In the genomic region with DNA sequence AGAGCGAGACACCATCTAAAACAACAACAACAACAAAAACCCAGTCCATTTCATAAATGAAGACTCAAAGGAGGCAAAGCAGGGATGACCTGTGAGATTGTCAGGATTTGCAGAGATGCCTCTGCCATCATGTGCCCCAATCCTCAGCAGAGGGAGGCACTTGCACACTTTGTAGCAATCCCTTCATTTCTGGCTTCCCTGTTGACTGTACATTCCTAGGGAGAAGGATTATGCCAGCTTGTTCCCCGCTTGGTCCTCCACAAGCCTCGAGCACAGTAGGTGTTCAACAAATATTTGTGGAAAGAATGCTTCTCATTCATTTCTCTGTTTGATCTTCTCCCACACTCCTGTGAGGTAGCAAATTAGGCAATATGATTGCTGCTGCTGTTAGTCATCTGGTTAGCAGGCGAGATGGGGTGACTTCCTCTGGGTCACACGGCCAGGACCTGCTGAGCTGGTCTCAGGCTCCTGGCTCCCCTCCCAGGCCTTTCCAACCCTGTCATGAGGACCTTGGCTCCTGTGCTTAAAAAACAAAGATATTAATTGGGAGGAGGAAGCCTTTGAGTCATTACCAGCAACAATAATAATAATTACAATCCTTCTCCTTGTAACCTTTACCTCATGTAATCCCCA, we compare ENCODE assay signal across 1 cellular context.
TF ChIP-seq lines count a peak whose summit lies in the region.

No MANE protein-coding gene starts in this region.

TF ChIP-seq in HepG2, 621 proteins besides CTCF, POLR2A, EP300 and RAD21 (continued from another document and continues in another):
- TF ChIP-seq ZNF496 (CRISPR knock-in tag; IDR thresholded peaks at IDR 0.05; ENCODE audit: insufficient replicate concordance) (no peak), PRPF4 (IDR thresholded peaks at IDR 0.05; ENCODE audit: low read depth, low read length, poor library complexity, severe bottlenecking) (no peak), MZF1 (CRISPR knock-in tag; IDR thresholded peaks at IDR 0.05; ENCODE audit: borderline replicate concordance) (no peak), GFI1 (CRISPR knock-in tag; IDR thresholded peaks at IDR 0.05; ENCODE audit: borderline replicate concordance) (peak; percentile 76), FOXA1 (IDR thresholded peaks at IDR 0.05) (peak; percentile 34; the same call in 1 of the 2 replicates), FOXA1 (CRISPR knock-in tag; IDR thresholded peaks at IDR 0.05) (peak; percentile 92), ZNF766 (CRISPR knock-in tag; IDR thresholded peaks at IDR 0.05; ENCODE audit: borderline replicate concordance) (no peak), NR2F2 (IDR thresholded peaks at IDR 0.05; ENCODE audit: borderline replicate concordance, low read depth) (peak; percentile 64; the same call in 1 of the 2 replicates), ZNF768 (CRISPR knock-in tag; IDR thresholded peaks at IDR 0.05) (no peak), HNRNPLL (IDR thresholded peaks at IDR 0.05; ENCODE audit: low read depth, low read length, poor library complexity, severe bottlenecking) (no peak), ZKSCAN1 (IDR thresholded peaks at IDR 0.05; ENCODE audit: low read length) (peak; percentile 100), ZBTB42 (CRISPR knock-in tag; IDR thresholded peaks at IDR 0.05) (no peak), MAFK (conservative IDR thresholded peaks at IDR 0.05 in 1 of 2, IDR thresholded peaks at IDR 0.05 in 1 of 2; ENCODE audit: low read length in 2 of 2) (no peak), GATAD1 (CRISPR knock-in tag; IDR thresholded peaks at IDR 0.05) (peak; percentile 40; the same call in 1 of the 2 replicates), HIVEP1 (CRISPR knock-in tag; IDR thresholded peaks at IDR 0.05) (no peak), ZNF558 (CRISPR knock-in tag; IDR thresholded peaks at IDR 0.05; ENCODE audit: borderline replicate concordance) (no peak), ZNF33B (CRISPR knock-in tag; IDR thresholded peaks at IDR 0.05) (no peak), CENPT (CRISPR knock-in tag; IDR thresholded peaks at IDR 0.05; ENCODE audit: low read depth) (peak; percentile 69; the same call in 1 of the 2 replicates), CBX2 (IDR thresholded peaks at IDR 0.05; ENCODE audit: low read depth, low read length) (no peak), CBX2 (CRISPR knock-in tag; IDR thresholded peaks at IDR 0.05; ENCODE audit: low read depth) (no peak), ZNF432 (CRISPR knock-in tag; IDR thresholded peaks at IDR 0.05; ENCODE audit: borderline replicate concordance) (no peak), SMYD3 (CRISPR knock-in tag; IDR thresholded peaks at IDR 0.05) (no peak), ATF7-NPFF (CRISPR knock-in tag; IDR thresholded peaks at IDR 0.05; ENCODE audit: low read depth) (no peak), ZFP36 (IDR thresholded peaks at IDR 0.05; ENCODE audit: borderline replicate concordance, low read depth, low read length, partially characterized antibody) (no peak), SETDB1 (CRISPR knock-in tag; IDR thresholded peaks at IDR 0.05; ENCODE audit: borderline replicate concordance) (no peak), ZFP62 (CRISPR knock-in tag; IDR thresholded peaks at IDR 0.05) (no peak), NFIC (IDR thresholded peaks at IDR 0.05; ENCODE audit: low read length) (0 out of 2 replicates have a peak, but pooled peaks have one; percentile 55), SOX5 (CRISPR knock-in tag; IDR thresholded peaks at IDR 0.05; ENCODE audit: borderline replicate concordance) (peak; percentile 87), ZNF20 (CRISPR knock-in tag; IDR thresholded peaks at IDR 0.05) (no peak), MTA1 (CRISPR knock-in tag; IDR thresholded peaks at IDR 0.05; ENCODE audit: borderline replicate concordance) (no peak), TARDBP (CRISPR knock-in tag; IDR thresholded peaks at IDR 0.05) (0 out of 2 replicates have a peak, but pooled peaks have one; percentile 58), ZNF878 (CRISPR knock-in tag; IDR thresholded peaks at IDR 0.05) (peak; percentile 44; the same call in 1 of the 2 replicates)
- TF ChIP-seq, protein P1, sequence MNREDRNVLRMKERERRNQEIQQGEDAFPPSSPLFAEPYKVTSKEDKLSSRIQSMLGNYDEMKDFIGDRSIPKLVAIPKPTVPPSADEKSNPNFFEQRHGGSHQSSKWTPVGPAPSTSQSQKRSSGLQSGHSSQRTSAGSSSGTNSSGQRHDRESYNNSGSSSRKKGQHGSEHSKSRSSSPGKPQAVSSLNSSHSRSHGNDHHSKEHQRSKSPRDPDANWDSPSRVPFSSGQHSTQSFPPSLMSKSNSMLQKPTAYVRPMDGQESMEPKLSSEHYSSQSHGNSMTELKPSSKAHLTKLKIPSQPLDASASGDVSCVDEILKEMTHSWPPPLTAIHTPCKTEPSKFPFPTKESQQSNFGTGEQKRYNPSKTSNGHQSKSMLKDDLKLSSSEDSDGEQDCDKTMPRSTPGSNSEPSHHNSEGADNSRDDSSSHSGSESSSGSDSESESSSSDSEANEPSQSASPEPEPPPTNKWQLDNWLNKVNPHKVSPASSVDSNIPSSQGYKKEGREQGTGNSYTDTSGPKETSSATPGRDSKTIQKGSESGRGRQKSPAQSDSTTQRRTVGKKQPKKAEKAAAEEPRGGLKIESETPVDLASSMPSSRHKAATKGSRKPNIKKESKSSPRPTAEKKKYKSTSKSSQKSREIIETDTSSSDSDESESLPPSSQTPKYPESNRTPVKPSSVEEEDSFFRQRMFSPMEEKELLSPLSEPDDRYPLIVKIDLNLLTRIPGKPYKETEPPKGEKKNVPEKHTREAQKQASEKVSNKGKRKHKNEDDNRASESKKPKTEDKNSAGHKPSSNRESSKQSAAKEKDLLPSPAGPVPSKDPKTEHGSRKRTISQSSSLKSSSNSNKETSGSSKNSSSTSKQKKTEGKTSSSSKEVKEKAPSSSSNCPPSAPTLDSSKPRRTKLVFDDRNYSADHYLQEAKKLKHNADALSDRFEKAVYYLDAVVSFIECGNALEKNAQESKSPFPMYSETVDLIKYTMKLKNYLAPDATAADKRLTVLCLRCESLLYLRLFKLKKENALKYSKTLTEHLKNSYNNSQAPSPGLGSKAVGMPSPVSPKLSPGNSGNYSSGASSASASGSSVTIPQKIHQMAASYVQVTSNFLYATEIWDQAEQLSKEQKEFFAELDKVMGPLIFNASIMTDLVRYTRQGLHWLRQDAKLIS (CRISPR knock-in tag; IDR thresholded peaks at IDR 0.05): no peak
- TF ChIP-seq, protein P2, sequence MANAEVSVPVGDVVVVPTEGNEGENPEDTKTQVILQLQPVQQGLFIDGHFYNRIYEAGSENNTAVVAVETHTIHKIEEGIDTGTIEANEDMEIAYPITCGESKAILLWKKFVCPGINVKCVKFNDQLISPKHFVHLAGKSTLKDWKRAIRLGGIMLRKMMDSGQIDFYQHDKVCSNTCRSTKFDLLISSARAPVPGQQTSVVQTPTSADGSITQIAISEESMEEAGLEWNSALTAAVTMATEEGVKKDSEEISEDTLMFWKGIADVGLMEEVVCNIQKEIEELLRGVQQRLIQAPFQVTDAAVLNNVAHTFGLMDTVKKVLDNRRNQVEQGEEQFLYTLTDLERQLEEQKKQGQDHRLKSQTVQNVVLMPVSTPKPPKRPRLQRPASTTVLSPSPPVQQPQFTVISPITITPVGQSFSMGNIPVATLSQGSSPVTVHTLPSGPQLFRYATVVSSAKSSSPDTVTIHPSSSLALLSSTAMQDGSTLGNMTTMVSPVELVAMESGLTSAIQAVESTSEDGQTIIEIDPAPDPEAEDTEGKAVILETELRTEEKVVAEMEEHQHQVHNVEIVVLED (CRISPR knock-in tag; IDR thresholded peaks at IDR 0.05; ENCODE audit: borderline replicate concordance): no peak
- TF ChIP-seq, protein P3, sequence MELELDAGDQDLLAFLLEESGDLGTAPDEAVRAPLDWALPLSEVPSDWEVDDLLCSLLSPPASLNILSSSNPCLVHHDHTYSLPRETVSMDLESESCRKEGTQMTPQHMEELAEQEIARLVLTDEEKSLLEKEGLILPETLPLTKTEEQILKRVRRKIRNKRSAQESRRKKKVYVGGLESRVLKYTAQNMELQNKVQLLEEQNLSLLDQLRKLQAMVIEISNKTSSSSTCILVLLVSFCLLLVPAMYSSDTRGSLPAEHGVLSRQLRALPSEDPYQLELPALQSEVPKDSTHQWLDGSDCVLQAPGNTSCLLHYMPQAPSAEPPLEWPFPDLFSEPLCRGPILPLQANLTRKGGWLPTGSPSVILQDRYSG (CRISPR knock-in tag; IDR thresholded peaks at IDR 0.05): no peak
- TF ChIP-seq, protein P4, sequence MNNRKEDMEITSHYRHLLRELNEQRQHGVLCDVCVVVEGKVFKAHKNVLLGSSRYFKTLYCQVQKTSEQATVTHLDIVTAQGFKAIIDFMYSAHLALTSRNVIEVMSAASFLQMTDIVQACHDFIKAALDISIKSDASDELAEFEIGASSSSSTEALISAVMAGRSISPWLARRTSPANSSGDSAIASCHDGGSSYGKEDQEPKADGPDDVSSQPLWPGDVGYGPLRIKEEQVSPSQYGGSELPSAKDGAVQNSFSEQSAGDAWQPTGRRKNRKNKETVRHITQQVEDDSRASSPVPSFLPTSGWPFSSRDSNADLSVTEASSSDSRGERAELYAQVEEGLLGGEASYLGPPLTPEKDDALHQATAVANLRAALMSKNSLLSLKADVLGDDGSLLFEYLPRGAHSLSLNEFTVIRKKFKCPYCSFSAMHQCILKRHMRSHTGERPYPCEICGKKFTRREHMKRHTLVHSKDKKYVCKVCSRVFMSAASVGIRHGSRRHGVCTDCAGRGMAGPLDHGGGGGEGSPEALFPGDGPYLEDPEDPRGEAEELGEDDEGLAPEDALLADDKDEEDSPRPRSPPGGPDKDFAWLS (CRISPR knock-in tag; IDR thresholded peaks at IDR 0.05; ENCODE audit: borderline replicate concordance): no peak
- TF ChIP-seq, protein P5, sequence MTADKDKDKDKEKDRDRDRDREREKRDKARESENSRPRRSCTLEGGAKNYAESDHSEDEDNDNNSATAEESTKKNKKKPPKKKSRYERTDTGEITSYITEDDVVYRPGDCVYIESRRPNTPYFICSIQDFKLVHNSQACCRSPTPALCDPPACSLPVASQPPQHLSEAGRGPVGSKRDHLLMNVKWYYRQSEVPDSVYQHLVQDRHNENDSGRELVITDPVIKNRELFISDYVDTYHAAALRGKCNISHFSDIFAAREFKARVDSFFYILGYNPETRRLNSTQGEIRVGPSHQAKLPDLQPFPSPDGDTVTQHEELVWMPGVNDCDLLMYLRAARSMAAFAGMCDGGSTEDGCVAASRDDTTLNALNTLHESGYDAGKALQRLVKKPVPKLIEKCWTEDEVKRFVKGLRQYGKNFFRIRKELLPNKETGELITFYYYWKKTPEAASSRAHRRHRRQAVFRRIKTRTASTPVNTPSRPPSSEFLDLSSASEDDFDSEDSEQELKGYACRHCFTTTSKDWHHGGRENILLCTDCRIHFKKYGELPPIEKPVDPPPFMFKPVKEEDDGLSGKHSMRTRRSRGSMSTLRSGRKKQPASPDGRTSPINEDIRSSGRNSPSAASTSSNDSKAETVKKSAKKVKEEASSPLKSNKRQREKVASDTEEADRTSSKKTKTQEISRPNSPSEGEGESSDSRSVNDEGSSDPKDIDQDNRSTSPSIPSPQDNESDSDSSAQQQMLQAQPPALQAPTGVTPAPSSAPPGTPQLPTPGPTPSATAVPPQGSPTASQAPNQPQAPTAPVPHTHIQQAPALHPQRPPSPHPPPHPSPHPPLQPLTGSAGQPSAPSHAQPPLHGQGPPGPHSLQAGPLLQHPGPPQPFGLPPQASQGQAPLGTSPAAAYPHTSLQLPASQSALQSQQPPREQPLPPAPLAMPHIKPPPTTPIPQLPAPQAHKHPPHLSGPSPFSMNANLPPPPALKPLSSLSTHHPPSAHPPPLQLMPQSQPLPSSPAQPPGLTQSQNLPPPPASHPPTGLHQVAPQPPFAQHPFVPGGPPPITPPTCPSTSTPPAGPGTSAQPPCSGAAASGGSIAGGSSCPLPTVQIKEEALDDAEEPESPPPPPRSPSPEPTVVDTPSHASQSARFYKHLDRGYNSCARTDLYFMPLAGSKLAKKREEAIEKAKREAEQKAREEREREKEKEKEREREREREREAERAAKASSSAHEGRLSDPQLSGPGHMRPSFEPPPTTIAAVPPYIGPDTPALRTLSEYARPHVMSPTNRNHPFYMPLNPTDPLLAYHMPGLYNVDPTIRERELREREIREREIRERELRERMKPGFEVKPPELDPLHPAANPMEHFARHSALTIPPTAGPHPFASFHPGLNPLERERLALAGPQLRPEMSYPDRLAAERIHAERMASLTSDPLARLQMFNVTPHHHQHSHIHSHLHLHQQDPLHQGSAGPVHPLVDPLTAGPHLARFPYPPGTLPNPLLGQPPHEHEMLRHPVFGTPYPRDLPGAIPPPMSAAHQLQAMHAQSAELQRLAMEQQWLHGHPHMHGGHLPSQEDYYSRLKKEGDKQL (CRISPR knock-in tag; IDR thresholded peaks at IDR 0.05; ENCODE audit: low read depth): peak; percentile 66; the same call in 1 of the 2 replicates
- TF ChIP-seq, protein P6, sequence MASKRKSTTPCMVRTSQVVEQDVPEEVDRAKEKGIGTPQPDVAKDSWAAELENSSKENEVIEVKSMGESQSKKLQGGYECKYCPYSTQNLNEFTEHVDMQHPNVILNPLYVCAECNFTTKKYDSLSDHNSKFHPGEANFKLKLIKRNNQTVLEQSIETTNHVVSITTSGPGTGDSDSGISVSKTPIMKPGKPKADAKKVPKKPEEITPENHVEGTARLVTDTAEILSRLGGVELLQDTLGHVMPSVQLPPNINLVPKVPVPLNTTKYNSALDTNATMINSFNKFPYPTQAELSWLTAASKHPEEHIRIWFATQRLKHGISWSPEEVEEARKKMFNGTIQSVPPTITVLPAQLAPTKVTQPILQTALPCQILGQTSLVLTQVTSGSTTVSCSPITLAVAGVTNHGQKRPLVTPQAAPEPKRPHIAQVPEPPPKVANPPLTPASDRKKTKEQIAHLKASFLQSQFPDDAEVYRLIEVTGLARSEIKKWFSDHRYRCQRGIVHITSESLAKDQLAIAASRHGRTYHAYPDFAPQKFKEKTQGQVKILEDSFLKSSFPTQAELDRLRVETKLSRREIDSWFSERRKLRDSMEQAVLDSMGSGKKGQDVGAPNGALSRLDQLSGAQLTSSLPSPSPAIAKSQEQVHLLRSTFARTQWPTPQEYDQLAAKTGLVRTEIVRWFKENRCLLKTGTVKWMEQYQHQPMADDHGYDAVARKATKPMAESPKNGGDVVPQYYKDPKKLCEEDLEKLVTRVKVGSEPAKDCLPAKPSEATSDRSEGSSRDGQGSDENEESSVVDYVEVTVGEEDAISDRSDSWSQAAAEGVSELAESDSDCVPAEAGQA (IDR thresholded peaks at IDR 0.05; ENCODE audit: low read depth): peak; percentile 58; the same call in 1 of the 2 replicates
- TF ChIP-seq, protein P6 (CRISPR knock-in tag; IDR thresholded peaks at IDR 0.05; ENCODE audit: borderline replicate concordance): no peak
